In genomic region chr2:175605989-175606841, GRCh38 we compare ENCODE assay signal across 15 cellular contexts.
DNase-seq lines count a peak whose midpoint lies in the region; ATAC-seq and TF ChIP-seq lines count a peak whose summit lies in the region.
"Had no signal": no experiment of that assay in that cellular context is flagged by ENCODE, and none has a peak within 500 bp of the region (broad histone marks: within the 10 kb centered on the region; RNA-seq: fewer than 3 reads in every experiment).

No MANE protein-coding gene starts in this region.

- peaks cover 0 to 3% of the 10 kb centered on the region in 2 donors for H3K27me3 Mint-ChIP-seq in T-cell
- peaks cover 2% of the 10 kb centered on the region for H3K27me3 Mint-ChIP-seq in activated CD4-positive, alpha-beta T cell treated with anti-CD3 and anti-CD28 coated beads for 36 hours
- H3K27me3 Mint-ChIP-seq: activated naive CD4-positive, alpha-beta T cell treated with anti-CD3 and anti-CD28 coated beads, Interleukin-2, amount 10 ng/mL, durations not matched to agents 7 days and 5 days had no signal

- H3K36me3 Mint-ChIP-seq in T-cell = no peaks in the 10 kb centered on the region
- H3K36me3 Mint-ChIP-seq in activated CD4-positive, alpha-beta T cell treated with anti-CD3 and anti-CD28 coated beads for 36 hours (ENCODE audit: low read depth) = no peaks in the 10 kb centered on the region
- H3K36me3 Mint-ChIP-seq: activated naive CD4-positive, alpha-beta T cell treated with anti-CD3 and anti-CD28 coated beads, Interleukin-2, amount 10 ng/mL, durations not matched to agents 7 days and 5 days had no signal

- WGBS in heart right ventricle, 2 donors = 58 to 61% methylated on average over 12 of the region's 12 CpGs

- CTCF ChIA-PET in T-cell (lab: Charles Lee) = no interaction called here
- CTCF ChIA-PET in activated CD4-positive, alpha-beta T cell treated with anti-CD3 and anti-CD28 coated beads for 36 hours (lab: Charles Lee) = no interaction called here

- intact Hi-C loops in heart right ventricle (cut with DNase I) = no loop called here
- intact Hi-C loops in activated CD4-positive, alpha-beta T cell treated with anti-CD3 and anti-CD28 coated beads for 36 hours (cut with DNase I, micrococcal nuclease) = no loop called here

- POLR2A ChIA-PET in T-cell (lab: Charles Lee) = no interaction called here
- POLR2A ChIA-PET in activated CD4-positive, alpha-beta T cell treated with anti-CD3 and anti-CD28 coated beads for 36 hours (lab: Charles Lee) = no interaction called here

- no peaks in the 10 kb centered on the region for H3K4me1 Mint-ChIP-seq in T-cell
- H3K4me1 Mint-ChIP-seq in activated CD4-positive, alpha-beta T cell treated with anti-CD3 and anti-CD28 coated beads for 36 hours = no peaks in the 10 kb centered on the region
- H3K4me1 Mint-ChIP-seq: activated naive CD4-positive, alpha-beta T cell treated with anti-CD3 and anti-CD28 coated beads, Interleukin-2, amount 10 ng/mL, durations not matched to agents 7 days and 5 days had no signal

- no peak overlapping the region for H3K27ac ChIP-seq in heart right ventricle
- H3K27ac ChIP-seq: foreskin keratinocyte had no signal

- no peaks in the 10 kb centered on the region for H3K4me1 ChIP-seq in heart right ventricle
- H3K4me1 ChIP-seq: foreskin keratinocyte had no signal

- no peaks in the 10 kb centered on the region for H3K27me3 ChIP-seq in heart right ventricle
- H3K27me3 ChIP-seq: foreskin keratinocyte had no signal

- no peaks in the 10 kb centered on the region for H3K9me3 Mint-ChIP-seq in T-cell
- no peaks in the 10 kb centered on the region for H3K9me3 Mint-ChIP-seq in activated CD4-positive, alpha-beta T cell treated with anti-CD3 and anti-CD28 coated beads for 36 hours (ENCODE audit: low read depth)
- H3K9me3 Mint-ChIP-seq: activated naive CD4-positive, alpha-beta T cell treated with anti-CD3 and anti-CD28 coated beads, Interleukin-2, amount 10 ng/mL, durations not matched to agents 7 days and 5 days had no signal

- no peak overlapping the region for H3K27ac Mint-ChIP-seq in T-cell
- no peak overlapping the region for H3K27ac Mint-ChIP-seq in activated CD4-positive, alpha-beta T cell treated with anti-CD3 and anti-CD28 coated beads for 36 hours
- H3K27ac Mint-ChIP-seq: activated naive CD4-positive, alpha-beta T cell treated with anti-CD3 and anti-CD28 coated beads, Interleukin-2, amount 10 ng/mL, durations not matched to agents 7 days and 5 days; nephron progenitor cell had no signal

- no peak for ATAC-seq in T-cell (replicated peaks in 1 of 4)
- no peak for ATAC-seq in heart right ventricle
- no peak for ATAC-seq in activated CD4-positive, alpha-beta T cell treated with anti-CD3 and anti-CD28 coated beads for 36 hours
- ATAC-seq: foreskin keratinocyte had no signal

- no peaks in the 10 kb centered on the region for H3K36me3 ChIP-seq in heart right ventricle

- no peak for TF ChIP-seq CTCF in AG09309 (IDR thresholded peaks at IDR 0.05; ENCODE audit: control insufficient read depth, insufficient read depth, low read depth, low read length, missing control alignments)
- no peak for TF ChIP-seq CTCF in heart right ventricle (IDR thresholded peaks at IDR 0.05)

- peaks cover 0 to 5% (median 0%) of the 10 kb centered on the region in 11 donors for H3K9me3 ChIP-seq in heart right ventricle

- no peak overlapping the region for H3K4me3 Mint-ChIP-seq in T-cell
- H3K4me3 Mint-ChIP-seq in activated CD4-positive, alpha-beta T cell treated with anti-CD3 and anti-CD28 coated beads for 36 hours = no peak overlapping the region
- H3K4me3 Mint-ChIP-seq: activated naive CD4-positive, alpha-beta T cell treated with anti-CD3 and anti-CD28 coated beads, Interleukin-2, amount 10 ng/mL, durations not matched to agents 7 days and 5 days; nephron progenitor cell had no signal

- DNase-seq in AG09309 (ENCODE audit: low read depth) = peak; percentile 62
- peak; percentile 22 for DNase-seq in HT-29 (ENCODE audit: low spot score)
- DNase-seq in NCI-H748 treated with DMSO at 0.1 percent for 48 hours (lab: John Stamatoyannopoulos, UW) = peak; percentile 81
- DNase-seq in fibroblast of the conjunctiva (ENCODE audit: low read depth) = peak; percentile 83
- DNase-seq in epidermal melanocyte (ENCODE audit: insufficient read length, low spot score) = no peak
- DNase-seq in T-cell = no peak
- no peak for DNase-seq in heart right ventricle
- DNase-seq in activated CD4-positive, alpha-beta T cell treated with anti-CD3 and anti-CD28 coated beads for 36 hours = no peak
- DNase-seq: activated naive CD4-positive, alpha-beta T cell treated with anti-CD3 and anti-CD28 coated beads, Interleukin-2, amount 10 ng/mL, durations not matched to agents 7 days and 5 days; AML-193; cerebellar nuclear complex; foreskin keratinocyte; kidney glomerular epithelial cell; nephron progenitor cell; OCI-M1 had no signal

- H3K4me3 ChIP-seq in AG09309 (ENCODE audit: control insufficient read depth, low read depth, low read length) (no peak overlapping the region), heart right ventricle (no peak overlapping the region)

Comparison
In these comparisons a context has a peak if more than half of its experiments do, and no peak if none do; other contexts are left out.
1. DNase-seq: peak in AG09309 (single experiment), HT-29 (single experiment), NCI-H748 treated with DMSO at 0.1 percent for 48 hours (single experiment) and fibroblast of the conjunctiva (single experiment); none in epidermal melanocyte (single experiment), T-cell (0 of 34), heart right ventricle (0 of 2) and activated CD4-positive, alpha-beta T cell treated with anti-CD3 and anti-CD28 coated beads for 36 hours (single experiment).